12 cellular contexts compared by ENCODE assay signal in the genomic region with DNA sequence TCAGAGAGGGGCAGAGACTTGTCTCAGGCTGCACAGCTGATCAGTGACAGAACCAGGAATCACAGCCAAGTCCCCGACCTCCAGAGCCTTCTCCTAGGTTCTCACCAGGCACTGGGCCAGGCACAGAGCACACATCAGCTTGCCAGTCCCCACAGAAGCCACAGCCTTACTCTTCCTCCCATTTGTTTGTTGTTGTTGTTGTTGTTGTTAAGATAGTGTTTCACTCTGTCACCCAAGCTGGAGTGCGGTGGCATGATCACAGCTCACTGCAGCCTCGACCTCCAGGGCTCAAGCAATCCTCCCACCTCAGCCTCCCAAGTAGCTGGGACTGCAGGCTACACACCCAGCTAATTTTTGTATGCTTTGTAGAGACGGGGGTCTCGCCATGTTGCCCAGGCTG. TPM values are rescaled to one million over a fixed set of nuclear protein-coding genes. Genes with fewer than 3 reads are reported as not detected.
DNase-seq lines count a peak whose midpoint lies in the region; ATAC-seq and TF ChIP-seq lines count a peak whose summit lies in the region.
"Had no signal": no experiment of that assay in that cellular context is flagged by ENCODE, and none has a peak within 500 bp of the region (broad histone marks: within the 10 kb centered on the region; RNA-seq: fewer than 3 reads in every experiment).

No MANE protein-coding gene starts in this region.

- H3K36me3 ChIP-seq in lower lobe of right lung = no peaks in the 10 kb centered on the region
- H3K36me3 ChIP-seq in vagina = no peaks in the 10 kb centered on the region
- H3K36me3 ChIP-seq in left ventricle myocardium inferior = no peaks in the 10 kb centered on the region
- H3K36me3 ChIP-seq: ascending aorta, MG63 had no signal

- H3K4me3 ChIP-seq in lower lobe of right lung (no peak overlapping the region), vagina (no peak overlapping the region), left ventricle myocardium inferior (no peak overlapping the region)
- H3K4me3 ChIP-seq: ascending aorta, MG63 had no signal

- peak overlapping the region; percentile 99 for H3K27ac Mint-ChIP-seq in activated naive CD4-positive, alpha-beta T cell treated with anti-CD3 and anti-CD28 coated beads, Interleukin-2, amount 10 ng/mL, durations not matched to agents 7 days and 5 days
- H3K27ac Mint-ChIP-seq in activated CD4-positive, alpha-beta memory T cell treated with anti-CD3 and anti-CD28 coated beads for 36 hours = peak overlapping the region; percentile 93
- H3K27ac Mint-ChIP-seq in endothelial cell (ENCODE audit: unreplicated experiment) = no peak overlapping the region

- CTCF ChIA-PET in activated naive CD4-positive, alpha-beta T cell treated with anti-CD3 and anti-CD28 coated beads, Interleukin-2, amount 10 ng/mL, durations not matched to agents 7 days and 5 days (lab: Charles Lee) = interaction anchor here (0.8 to 6.3 kb wide), 8 partner anchors 9 to 92 kb away, joined by 3 to 35 read pairs (median 8); a partner anchor contains a TSS
- CTCF ChIA-PET in activated CD4-positive, alpha-beta memory T cell treated with anti-CD3 and anti-CD28 coated beads for 36 hours (lab: Charles Lee) = interaction anchor here (0.6 to 5.4 kb wide), 7 partner anchors 9 to 83 kb away, joined by 4 to 47 read pairs (median 25); a partner anchor contains a TSS

- peaks cover 7% of the 10 kb centered on the region for H3K27me3 Mint-ChIP-seq in activated naive CD4-positive, alpha-beta T cell treated with anti-CD3 and anti-CD28 coated beads, Interleukin-2, amount 10 ng/mL, durations not matched to agents 7 days and 5 days
- peaks cover under 1% of the 10 kb centered on the region for H3K27me3 Mint-ChIP-seq in activated CD4-positive, alpha-beta memory T cell treated with anti-CD3 and anti-CD28 coated beads for 36 hours
- peaks cover 2% of the 10 kb centered on the region for H3K27me3 Mint-ChIP-seq in endothelial cell (ENCODE audit: unreplicated experiment)

- POLR2A ChIA-PET in activated CD4-positive, alpha-beta memory T cell treated with anti-CD3 and anti-CD28 coated beads for 36 hours (lab: Charles Lee) = interaction anchor here (0.6 to 4.3 kb wide), 4 partner anchors 47 to 70 kb away, joined by 4 to 45 read pairs (median 8); a partner anchor contains a TSS

- H3K9me3 Mint-ChIP-seq in activated naive CD4-positive, alpha-beta T cell treated with anti-CD3 and anti-CD28 coated beads, Interleukin-2, amount 10 ng/mL, durations not matched to agents 7 days and 5 days = no peaks in the 10 kb centered on the region
- peaks cover under 1% of the 10 kb centered on the region for H3K9me3 Mint-ChIP-seq in activated CD4-positive, alpha-beta memory T cell treated with anti-CD3 and anti-CD28 coated beads for 36 hours
- no peaks in the 10 kb centered on the region for H3K9me3 Mint-ChIP-seq in endothelial cell (ENCODE audit: unreplicated experiment)

- no peak for ATAC-seq in lower lobe of right lung

- H3K27me3 ChIP-seq in lower lobe of right lung (ENCODE audit: low read depth) (no peaks in the 10 kb centered on the region), vagina (no peaks in the 10 kb centered on the region), left ventricle myocardium inferior (ENCODE audit: low read depth) (no peaks in the 10 kb centered on the region)
- H3K27me3 ChIP-seq: ascending aorta, MG63 had no signal

- no peaks in the 10 kb centered on the region for H3K9me3 ChIP-seq in lower lobe of right lung
- no peaks in the 10 kb centered on the region for H3K9me3 ChIP-seq in vagina
- no peaks in the 10 kb centered on the region for H3K9me3 ChIP-seq in left ventricle myocardium inferior (replicated peaks)
- H3K9me3 ChIP-seq: ascending aorta, MG63 had no signal

- peak overlapping the region; percentile 87 for H3K4me3 Mint-ChIP-seq in activated naive CD4-positive, alpha-beta T cell treated with anti-CD3 and anti-CD28 coated beads, Interleukin-2, amount 10 ng/mL, durations not matched to agents 7 days and 5 days
- H3K4me3 Mint-ChIP-seq in activated CD4-positive, alpha-beta memory T cell treated with anti-CD3 and anti-CD28 coated beads for 36 hours = peak overlapping the region; percentile 66
- no peak overlapping the region for H3K4me3 Mint-ChIP-seq in endothelial cell (ENCODE audit: unreplicated experiment)

- peaks cover 4% of the 10 kb centered on the region for H3K36me3 Mint-ChIP-seq in activated naive CD4-positive, alpha-beta T cell treated with anti-CD3 and anti-CD28 coated beads, Interleukin-2, amount 10 ng/mL, durations not matched to agents 7 days and 5 days
- H3K36me3 Mint-ChIP-seq in activated CD4-positive, alpha-beta memory T cell treated with anti-CD3 and anti-CD28 coated beads for 36 hours = peaks cover under 1% of the 10 kb centered on the region
- H3K36me3 Mint-ChIP-seq in endothelial cell (ENCODE audit: low read depth, unreplicated experiment) = no peaks in the 10 kb centered on the region

- TF ChIP-seq POLR2A in vagina (IDR thresholded peaks at IDR 0.05) = no peak

- intact Hi-C loops in activated CD4-positive, alpha-beta memory T cell treated with anti-CD3 and anti-CD28 coated beads for 36 hours (cut with micrococcal nuclease) = loop anchor here (1.0 to 2.0 kb wide), 4 partner anchors 18 to 247 kb away; a partner anchor contains a TSS
- intact Hi-C loops in lower lobe of right lung (cut with DNase I) (no loop called here), vagina (cut with DNase I) (no loop called here), left ventricle myocardium inferior (cut with micrococcal nuclease) (no loop called here)

- H3K4me1 Mint-ChIP-seq in activated naive CD4-positive, alpha-beta T cell treated with anti-CD3 and anti-CD28 coated beads, Interleukin-2, amount 10 ng/mL, durations not matched to agents 7 days and 5 days = peaks cover 94% of the 10 kb centered on the region
- H3K4me1 Mint-ChIP-seq in activated CD4-positive, alpha-beta memory T cell treated with anti-CD3 and anti-CD28 coated beads for 36 hours (ENCODE audit: low read depth) = peaks cover 88% of the 10 kb centered on the region
- H3K4me1 Mint-ChIP-seq in endothelial cell (ENCODE audit: unreplicated experiment) = peaks cover 10% of the 10 kb centered on the region

- H3K4me1 ChIP-seq in lower lobe of right lung (no peaks in the 10 kb centered on the region), vagina (peaks cover 5% of the 10 kb centered on the region), left ventricle myocardium inferior (no peaks in the 10 kb centered on the region)
- H3K4me1 ChIP-seq: ascending aorta had no signal

- H3K27ac ChIP-seq in lower lobe of right lung (peak overlapping the region; percentile 5), vagina (peak overlapping the region; percentile 26), left ventricle myocardium inferior (replicated peaks) (no peak overlapping the region)
- H3K27ac ChIP-seq: ascending aorta had no signal

- DNase-seq in activated naive CD4-positive, alpha-beta T cell treated with anti-CD3 and anti-CD28 coated beads, Interleukin-2, amount 10 ng/mL, durations not matched to agents 7 days and 5 days = peak; percentile 53
- no peak for DNase-seq in activated naive CD4-positive, alpha-beta T cell treated with anti-CD3 and anti-CD28 coated beads, Interleukin-2, amount 50 U/mL, for 16 hours
- no peak for DNase-seq in activated CD4-positive, alpha-beta memory T cell treated with anti-CD3 and anti-CD28 coated beads for 36 hours
- no peak for DNase-seq in lower lobe of right lung
- DNase-seq in vagina (ENCODE audit: extremely low spot score in 2 of 2) = no peak
- no peak for DNase-seq in GOT3 (lab: John Stamatoyannopoulos, UW)
- no peak for DNase-seq in left ventricle myocardium inferior
- DNase-seq in endothelial cell (ENCODE audit: low spot score) = no peak
- DNase-seq: dermis blood vessel endothelial cell, MG63, NCI-H2081 had no signal

- TF ChIP-seq CTCF in lower lobe of right lung (IDR thresholded peaks at IDR 0.05) (no peak), vagina (IDR thresholded peaks at IDR 0.05) (no peak), left ventricle myocardium inferior (IDR thresholded peaks at IDR 0.05; ENCODE audit: borderline replicate concordance) (no peak), endothelial cell (IDR thresholded peaks at IDR 0.05; ENCODE audit: unreplicated experiment) (no peak)

RNA-seq across cellular contexts. Expression of a gene that starts 41.4 kb away (rescaled TPM):
- 10 to 100 TPM; 10.2 to 14.5 TPM for total RNA-seq in activated CD4-positive, alpha-beta memory T cell treated with anti-CD3 and anti-CD28 coated beads for 36 hours
- total RNA-seq in lower lobe of right lung = 11.3 TPM
- total RNA-seq in vagina = 13.3 TPM
- total RNA-seq in left ventricle myocardium inferior = 7.9 TPM
- total RNA-seq in endothelial cell (ENCODE audit: unreplicated experiment) = 9.9 TPM

RNA-seq across cellular contexts. Expression of a gene that starts 42.3 kb away (rescaled TPM):
- 10 to 100 TPM; 17.1 to 17.3 TPM for total RNA-seq in activated CD4-positive, alpha-beta memory T cell treated with anti-CD3 and anti-CD28 coated beads for 36 hours
- 27.3 TPM for total RNA-seq in lower lobe of right lung
- total RNA-seq in vagina = 44.4 TPM
- 5.4 TPM for total RNA-seq in left ventricle myocardium inferior
- total RNA-seq in endothelial cell (ENCODE audit: unreplicated experiment) = 8.5 TPM

RNA-seq across cellular contexts. Expression of a gene that starts 45.0 kb away (rescaled TPM):
- 10 to 100 TPM; 50.7 to 58.0 TPM for total RNA-seq in activated CD4-positive, alpha-beta memory T cell treated with anti-CD3 and anti-CD28 coated beads for 36 hours
- total RNA-seq in lower lobe of right lung (36.0 TPM), vagina (30.9 TPM), left ventricle myocardium inferior (20.7 TPM), endothelial cell (ENCODE audit: unreplicated experiment) (27.3 TPM)
